In the genomic region with DNA sequence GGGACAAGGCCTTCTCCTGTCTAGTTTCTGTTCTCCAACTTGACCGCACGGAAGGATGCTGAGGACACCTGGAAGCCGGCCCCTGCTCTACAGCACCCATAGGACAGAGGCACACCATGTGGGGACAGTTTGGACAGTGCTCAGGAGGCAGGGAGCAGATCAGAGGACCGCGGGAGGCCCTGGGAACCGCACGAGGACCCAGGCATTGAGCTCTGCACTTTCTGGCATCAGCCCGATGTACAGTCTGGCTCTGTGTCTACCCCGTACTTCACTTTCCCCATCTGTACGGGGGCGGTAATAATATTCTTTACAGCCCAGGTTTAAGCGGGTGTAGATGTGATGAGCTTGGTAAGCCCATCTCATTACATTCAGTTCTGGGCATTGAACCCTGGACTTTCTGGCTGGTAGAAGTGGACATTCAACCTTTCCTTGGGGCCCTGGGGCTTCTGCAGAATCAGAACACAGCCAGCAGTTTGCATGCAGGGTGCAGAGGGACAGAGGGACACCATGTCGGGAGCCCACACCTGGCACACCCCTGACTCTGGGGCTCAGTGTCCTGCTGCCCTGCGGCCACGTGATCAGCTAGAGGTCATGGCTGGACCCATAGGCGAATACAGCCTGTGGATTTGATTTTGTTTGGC, we compare ENCODE assay signal across 14 cellular contexts.
DNase-seq lines count a peak whose midpoint lies in the region; FAIRE-seq and TF ChIP-seq lines count a peak whose summit lies in the region.
"Had no signal": no experiment of that assay in that cellular context is flagged by ENCODE, and none has a peak within 500 bp of the region (broad histone marks: within the 10 kb centered on the region; RNA-seq: fewer than 3 reads in every experiment).

No MANE protein-coding gene starts in this region.

- peaks cover 97 to 100% (median 100%) of the 10 kb centered on the region in 10 experiments for H3K4me1 ChIP-seq in BLaER1 treated with 17β-estradiol and CSF1 and Interleukin-3, amounts not matched to agents 10 nM and 100 nM
- H3K4me1 ChIP-seq in osteoblast (ENCODE audit: insufficient read depth, low read length) (peaks cover 52% of the 10 kb centered on the region), suprapubic skin (peaks cover 64% of the 10 kb centered on the region)

- FAIRE-seq in GM12892 (lab: Jason Lieb, UNC) = peak; percentile 17
- FAIRE-seq: pancreas had no signal

- no peak for DNase-seq in GM12892 (ENCODE audit: insufficient read length)
- DNase-seq in osteoblast (ENCODE audit: insufficient read length, low spot score, missing footprints) = no peak
- no peak for DNase-seq in suprapubic skin (ENCODE audit: low spot score in 2 of 2)
- no peak for DNase-seq in GM20000 (ENCODE audit: low spot score)
- no peak for DNase-seq in NCI-H446 (lab: John Stamatoyannopoulos, UW)
- DNase-seq in activated effector memory CD4-positive, alpha-beta T cell treated with Interleukin-2 at 50 U/mL for 16 hours = no peak
- DNase-seq: caudate nucleus; NCI-H1105; pancreas; RPMI8226; stimulated activated CD4-positive, alpha-beta T cell treated with anti-CD3 and anti-CD28 coated beads, Interleukin-1b, Interleukin-23, amount 100 ng/mL, for 48 hours had no signal

- H3K9me3 Mint-ChIP-seq in brain = no peaks in the 10 kb centered on the region

- peaks cover 29% of the 10 kb centered on the region for H3K36me3 Mint-ChIP-seq in brain

- peak overlapping the region; percentile 94 to 100 (median 97) for H3K4me2 ChIP-seq in BLaER1 treated with 17β-estradiol and CSF1 and Interleukin-3, amounts not matched to agents 10 nM and 100 nM
- H3K4me2 ChIP-seq in osteoblast (ENCODE audit: insufficient read depth, low read length) = no peak overlapping the region
- H3K4me2 ChIP-seq: hepatocyte had no signal

- H3K4me1 Mint-ChIP-seq in brain = peaks cover 63% of the 10 kb centered on the region

- TF ChIP-seq POLR2A in GM12892 (IDR thresholded peaks at IDR 0.05; ENCODE audit: low read depth, low read length) (no peak), suprapubic skin (IDR thresholded peaks at IDR 0.05) (no peak)

- peaks cover 3% of the 10 kb centered on the region for H3K27me3 Mint-ChIP-seq in brain

- H3K9ac ChIP-seq in BLaER1 treated with 17β-estradiol and CSF1 and Interleukin-3, amounts not matched to agents 10 nM and 100 nM = peak overlapping the region; percentile 60 to 91 (median 81)

- WGBS in suprapubic skin = 86% methylated on average over 15 of the region's 16 CpGs

- H3K4me3 Mint-ChIP-seq in brain = no peak overlapping the region

- TF ChIP-seq CTCF in brain (conservative IDR thresholded peaks at IDR 0.05) (no peak), osteoblast (IDR thresholded peaks at IDR 0.05; ENCODE audit: extremely low read depth, low read depth, low read length) (no peak), suprapubic skin (IDR thresholded peaks at IDR 0.05) (no peak), GM20000 (IDR thresholded peaks at IDR 0.05; ENCODE audit: extremely low read depth, missing control alignments) (no peak)

- H3K9me3 ChIP-seq in BLaER1 treated with 17β-estradiol and CSF1 and Interleukin-3, amounts not matched to agents 10 nM and 100 nM (replicated peaks in 1 of 11) = no peaks in the 10 kb centered on the region
- H3K9me3 ChIP-seq in osteoblast (ENCODE audit: low read depth, low read length) = no peaks in the 10 kb centered on the region
- H3K9me3 ChIP-seq in suprapubic skin = no peaks in the 10 kb centered on the region
- H3K9me3 ChIP-seq: pancreas had no signal

- H3K27ac ChIP-seq in BLaER1 treated with 17β-estradiol and CSF1 and Interleukin-3, amounts not matched to agents 10 nM and 100 nM = peak overlapping the region; percentile 51 to 98 (median 94); a peak in 20 of 22 replicates
- H3K27ac ChIP-seq in osteoblast (ENCODE audit: low read depth, low read length) (peak overlapping the region; percentile 72), suprapubic skin (no peak overlapping the region)
- H3K27ac ChIP-seq: hepatocyte, pancreas had no signal

- no peaks in the 10 kb centered on the region for H3K27me3 ChIP-seq in BLaER1 treated with 17β-estradiol and CSF1 and Interleukin-3, amounts not matched to agents 10 nM and 100 nM
- no peaks in the 10 kb centered on the region for H3K27me3 ChIP-seq in osteoblast (ENCODE audit: insufficient read depth, low read length)
- no peaks in the 10 kb centered on the region for H3K27me3 ChIP-seq in suprapubic skin
- H3K27me3 ChIP-seq: hepatocyte, pancreas had no signal

- peaks cover 100% of the 10 kb centered on the region for H3K79me2 ChIP-seq in osteoblast (ENCODE audit: insufficient read depth, low read length)

- peaks cover 5 to 37% (median 18%) of the 10 kb centered on the region in 11 experiments; a peak in 19 of 22 replicates for H3K36me3 ChIP-seq in BLaER1 treated with 17β-estradiol and CSF1 and Interleukin-3, amounts not matched to agents 10 nM and 100 nM
- H3K36me3 ChIP-seq in osteoblast (ENCODE audit: insufficient read depth, low read length) = peaks cover 39% of the 10 kb centered on the region
- H3K36me3 ChIP-seq in suprapubic skin = peaks cover 26% of the 10 kb centered on the region

- H2AFZ ChIP-seq in osteoblast (ENCODE audit: low read length) = no peak overlapping the region
- H2AFZ ChIP-seq: hepatocyte had no signal

- H3K4me3 ChIP-seq in BLaER1 treated with 17β-estradiol and CSF1 and Interleukin-3, amounts not matched to agents 10 nM and 100 nM = peak overlapping the region in 7 of 10 experiments; percentile 29 to 43 (median 34); a peak in 9 of 20 replicates
- H3K4me3 ChIP-seq in osteoblast (ENCODE audit: insufficient read depth, low read length) = no peak overlapping the region
- H3K4me3 ChIP-seq in suprapubic skin = no peak overlapping the region
- H3K4me3 ChIP-seq: hepatocyte, pancreas had no signal

- H3K27ac Mint-ChIP-seq in brain = peak overlapping the region in 3 of 5 experiments; percentile 28 to 75 (median 54)

- no peak for TF ChIP-seq EP300 in suprapubic skin (IDR thresholded peaks at IDR 0.05)

- H4K20me1 ChIP-seq in BLaER1 treated with 17β-estradiol and CSF1 and Interleukin-3, amounts not matched to agents 10 nM and 100 nM = peaks cover under 1 to 100% (median 20%) of the 10 kb centered on the region in 11 experiments; a peak in 15 of 22 replicates
- H4K20me1 ChIP-seq in osteoblast (ENCODE audit: insufficient read depth, low read length) = peaks cover 50% of the 10 kb centered on the region

Comparison
In these comparisons a context has a peak if more than half of its experiments do, and no peak if none do; other contexts are left out.
1. H3K4me3 ChIP-seq: peak in BLaER1 treated with 17β-estradiol and CSF1 and Interleukin-3, amounts not matched to agents 10 nM and 100 nM (7 of 10); none in osteoblast (single experiment) and suprapubic skin (single experiment).